12 cellular contexts compared by ENCODE assay signal in genomic region chr5:134549714-134550113, GRCh38. TPM values are rescaled to one million over a fixed set of nuclear protein-coding genes. Genes with fewer than 3 reads are reported as not detected.
DNase-seq lines count a peak whose midpoint lies in the region; ATAC-seq and TF ChIP-seq lines count a peak whose summit lies in the region.
"Had no signal": no experiment of that assay in that cellular context is flagged by ENCODE, and none has a peak within 500 bp of the region (broad histone marks: within the 10 kb centered on the region; RNA-seq: fewer than 3 reads in every experiment).

No MANE protein-coding gene starts in this region.

- no peak for TF ChIP-seq CTCF in cardiac fibroblast (IDR thresholded peaks at IDR 0.05; ENCODE audit: low read depth, low read length)

- H3K4me3 ChIP-seq in cardiac fibroblast (replicated peaks in 1 of 2; ENCODE audit: low read depth in 2 of 2, low read length in 2 of 2): no peak overlapping the region

- H3K27ac Mint-ChIP-seq in activated T-cell treated with anti-CD3 and anti-CD28 coated beads, Interleukin-2, amount 50 U/mL, for 72 hours: peak overlapping the region; percentile 21
- H3K27ac Mint-ChIP-seq in stimulated activated memory B cell treated with anti-CD40 and anti-IgM and Interleukin-4, amounts not matched to agents 10 μg/mL and 1 μg/mL and 100 μg/mL, for 72 hours: peak overlapping the region; percentile 89

- H3K4me1 Mint-ChIP-seq in activated T-cell treated with anti-CD3 and anti-CD28 coated beads, Interleukin-2, amount 50 U/mL, for 72 hours (ENCODE audit: low read depth): peaks cover 62% of the 10 kb centered on the region
- H3K4me1 Mint-ChIP-seq in stimulated activated memory B cell treated with anti-CD40 and anti-IgM and Interleukin-4, amounts not matched to agents 10 μg/mL and 1 μg/mL and 100 μg/mL, for 72 hours: peaks cover 96% of the 10 kb centered on the region

- peaks cover 2 to 8% of the 10 kb centered on the region in 2 donors for H3K36me3 Mint-ChIP-seq in activated T-cell treated with anti-CD3 and anti-CD28 coated beads, Interleukin-2, amount 50 U/mL, for 72 hours (ENCODE audit: insufficient read depth in 2 of 2)
- peaks cover 67% of the 10 kb centered on the region for H3K36me3 Mint-ChIP-seq in stimulated activated memory B cell treated with anti-CD40 and anti-IgM and Interleukin-4, amounts not matched to agents 10 μg/mL and 1 μg/mL and 100 μg/mL, for 72 hours

- H3K4me3 Mint-ChIP-seq in activated T-cell treated with anti-CD3 and anti-CD28 coated beads, Interleukin-2, amount 50 U/mL, for 72 hours: no peak overlapping the region
- H3K4me3 Mint-ChIP-seq in stimulated activated memory B cell treated with anti-CD40 and anti-IgM and Interleukin-4, amounts not matched to agents 10 μg/mL and 1 μg/mL and 100 μg/mL, for 72 hours: peak overlapping the region; percentile 31

- ATAC-seq in activated T-cell treated with anti-CD3 and anti-CD28 coated beads, Interleukin-2, amount 50 U/mL, for 72 hours (replicated peaks in 1 of 2): peak; percentile 39 to 60
- peak; percentile 71 for ATAC-seq in stimulated activated memory B cell treated with anti-CD40 and anti-IgM and Interleukin-4, amounts not matched to agents 10 μg/mL and 1 μg/mL and 100 μg/mL, for 72 hours
- no peak for ATAC-seq in HG02938 (IDR thresholded peaks at IDR 0.05; ENCODE audit: unreplicated experiment)

- DNase-seq in activated T-cell treated with anti-CD3 and anti-CD28 coated beads, Interleukin-2, amount 50 U/mL, for 72 hours: peak; percentile 8 to 16
- DNase-seq in activated T-cell treated with anti-CD3 and anti-CD28 coated beads for 4 hours (no peak), NCI-H226 (peak; percentile 47), cardiac fibroblast (ENCODE audit: low read depth in 2 of 2) (peak; percentile 60 to 93), NCI-H510A (lab: John Stamatoyannopoulos, UW) (no peak), NCI-H1092 treated with DMSO at 0.1 percent for 48 hours (lab: John Stamatoyannopoulos, UW) (no peak)
- DNase-seq: GOT3, NCI-H2081 treated with DMSO at 0.1 percent for 48 hours, SHP77, WERI-Rb-1 had no signal

- H3K27me3 Mint-ChIP-seq in activated T-cell treated with anti-CD3 and anti-CD28 coated beads, Interleukin-2, amount 50 U/mL, for 72 hours (ENCODE audit: low read depth): no peaks in the 10 kb centered on the region
- H3K27me3 Mint-ChIP-seq in stimulated activated memory B cell treated with anti-CD40 and anti-IgM and Interleukin-4, amounts not matched to agents 10 μg/mL and 1 μg/mL and 100 μg/mL, for 72 hours: no peaks in the 10 kb centered on the region

- H3K9me3 Mint-ChIP-seq in activated T-cell treated with anti-CD3 and anti-CD28 coated beads, Interleukin-2, amount 50 U/mL, for 72 hours: no peaks in the 10 kb centered on the region
- H3K9me3 Mint-ChIP-seq in stimulated activated memory B cell treated with anti-CD40 and anti-IgM and Interleukin-4, amounts not matched to agents 10 μg/mL and 1 μg/mL and 100 μg/mL, for 72 hours: no peaks in the 10 kb centered on the region

RNA-seq across cellular contexts. Expression of gene JADE2, which starts 24.2 kb away (rescaled TPM):
- 10 to 100 TPM; 87.0 to 88.8 TPM for total RNA-seq in activated T-cell treated with anti-CD3 and anti-CD28 coated beads, Interleukin-2, amount 50 U/mL, for 72 hours

Comparison
In these comparisons a context has a peak if more than half of its experiments do, and no peak if none do; other contexts are left out.
1. DNase-seq: peak in activated T-cell treated with anti-CD3 and anti-CD28 coated beads, Interleukin-2, amount 50 U/mL, for 72 hours (2 of 2), NCI-H226 (single experiment) and cardiac fibroblast (2 of 2); none in activated T-cell treated with anti-CD3 and anti-CD28 coated beads for 4 hours (single experiment), NCI-H510A (single experiment) and NCI-H1092 treated with DMSO at 0.1 percent for 48 hours (single experiment).